Comparison of ENCODE assay signal across 15 cellular contexts in genomic region chr9:37859043-37859442, GRCh38. TPM values are rescaled to one million over a fixed set of nuclear protein-coding genes. Genes with fewer than 3 reads are reported as not detected.
DNase-seq lines count a peak whose midpoint lies in the region; ATAC-seq, FAIRE-seq and TF ChIP-seq lines count a peak whose summit lies in the region.
"Had no signal": no experiment of that assay in that cellular context is flagged by ENCODE, and none has a peak within 500 bp of the region (broad histone marks: within the 10 kb centered on the region; RNA-seq: fewer than 3 reads in every experiment).

No MANE protein-coding gene starts in this region.

- CTCF ChIA-PET in endothelial cell of umbilical vein (lab: Charles Lee) = interaction anchor here (0.7 to 2.2 kb wide), 4 partner anchors 9 to 303 kb away, joined by 3 to 9 read pairs (median 4); no protein-coding TSS in a partner anchor

- H3K36me3 ChIP-seq in OCI-LY3 (replicated peaks; ENCODE audit: low read depth, low read length) (peaks cover 37% of the 10 kb centered on the region), endothelial cell of umbilical vein (ENCODE audit: control insufficient read depth in 2 of 2, extremely low read depth in 1 of 2, insufficient read depth in 2 of 2, low read length in 2 of 2) (peaks cover 10 to 21% of the 10 kb centered on the region in 2 experiments), left lung (peaks cover 0 to 88% of the 10 kb centered on the region in 2 donors)

- intact Hi-C loops in endothelial cell of umbilical vein (cut with micrococcal nuclease) (no loop called here), left lung (cut with DNase I) (no loop called here)

- TF ChIP-seq POLR2A in endothelial cell of umbilical vein (IDR thresholded peaks at IDR 0.05; ENCODE audit: low read depth, low read length) = no peak

- no TSS peak for BruUV-seq in endothelial cell of umbilical vein (replicated peaks; lab: Mats Ljungman, UMichigan)

- H3K9me3 ChIP-seq in OCI-LY3 (ENCODE audit: insufficient read depth, low read length) (no peaks in the 10 kb centered on the region), endothelial cell of umbilical vein (replicated peaks; ENCODE audit: control insufficient read depth, insufficient read depth, low read length) (no peaks in the 10 kb centered on the region), left lung (no peaks in the 10 kb centered on the region)
- H3K9me3 ChIP-seq: suprapubic skin had no signal

- TF ChIP-seq CTCF in OCI-LY3 (IDR thresholded peaks at IDR 0.05; ENCODE audit: low read depth, low read length) (peak; percentile 22), endothelial cell of umbilical vein (IDR thresholded peaks at IDR 0.05; ENCODE audit: extremely low read depth in 1 of 2, insufficient read depth in 1 of 2, low read depth in 1 of 2, low read length in 2 of 2) (no peak), left lung (IDR thresholded peaks at IDR 0.05) (no peak)

- DNase-seq in SKM-1 treated with dmso at 0.1 percent for 144 hours (lab: John Stamatoyannopoulos, UW; ENCODE audit: unreplicated experiment) (peak; percentile 6), SKM-1 (lab: John Stamatoyannopoulos, UW; ENCODE audit: unreplicated experiment) (no peak), endothelial cell of umbilical vein (ENCODE audit: low read depth, low spot score) (peak; percentile 9), urothelium cell line (ENCODE audit: low spot score) (peak; percentile 6), left lung (no peak), COR-L47 (lab: John Stamatoyannopoulos, UW) (no peak)
- DNase-seq in effector CD8-positive, alpha-beta T cell (lab: John Stamatoyannopoulos, UW) = no peak
- DNase-seq: activated CD4-positive, alpha-beta T cell treated with anti-CD3 and anti-CD28 coated beads, Interleukin-2, amount 50 U/mL, for 48 hours; activated naive CD8-positive, alpha-beta T cell treated with anti-CD3 and anti-CD28 coated beads, Interleukin-2, amount 10 ng/mL, durations not matched to agents 7 days and 5 days; NCI-H226; posterior cingulate gyrus had no signal

- H3K9me1 ChIP-seq in endothelial cell of umbilical vein (replicated peaks; ENCODE audit: control insufficient read depth, extremely low read depth, insufficient read depth, low read length) = no peaks in the 10 kb centered on the region

- no peaks in the 10 kb centered on the region for H3K4me1 ChIP-seq in OCI-LY3 (ENCODE audit: low read length)
- no peaks in the 10 kb centered on the region for H3K4me1 ChIP-seq in endothelial cell of umbilical vein (ENCODE audit: control insufficient read depth, extremely low read depth, insufficient read depth, low read length)
- no peaks in the 10 kb centered on the region for H3K4me1 ChIP-seq in left lung
- H3K4me1 ChIP-seq: suprapubic skin had no signal

- no peaks in the 10 kb centered on the region for H3K79me2 ChIP-seq in OCI-LY3 (ENCODE audit: low read length)
- no peaks in the 10 kb centered on the region for H3K79me2 ChIP-seq in endothelial cell of umbilical vein (ENCODE audit: control insufficient read depth, insufficient read depth, low read length)

- FAIRE-seq in endothelial cell of umbilical vein (lab: Jason Lieb, UNC) (no peak), urothelium cell line (lab: Jason Lieb, UNC) (no peak)

- no peak for ATAC-seq in left lung
- ATAC-seq: left lobe of liver had no signal

- H3K9ac ChIP-seq in OCI-LY3 (ENCODE audit: low read length) (no peak overlapping the region), endothelial cell of umbilical vein (replicated peaks; ENCODE audit: extremely low read depth, insufficient read depth, low read length) (no peak overlapping the region)

- H3K4me3 ChIP-seq in OCI-LY3 (ENCODE audit: low read length) (no peak overlapping the region), endothelial cell of umbilical vein (replicated peaks in 1 of 3; ENCODE audit: insufficient read depth in 1 of 3, low read depth in 1 of 3, low read length in 3 of 3) (no peak overlapping the region), left lung (no peak overlapping the region)
- H3K4me3 ChIP-seq: SK-N-MC, suprapubic skin had no signal

- no peaks in the 10 kb centered on the region for H3K27me3 ChIP-seq in OCI-LY3 (ENCODE audit: low read depth, low read length)
- H3K27me3 ChIP-seq in endothelial cell of umbilical vein (ENCODE audit: control insufficient read depth in 2 of 2, insufficient read depth in 2 of 2, low read length in 2 of 2) = no peaks in the 10 kb centered on the region
- no peaks in the 10 kb centered on the region for H3K27me3 ChIP-seq in left lung
- H3K27me3 ChIP-seq: suprapubic skin had no signal

- no peaks in the 10 kb centered on the region for H4K20me1 ChIP-seq in OCI-LY3 (ENCODE audit: insufficient read depth, low read length)
- no peaks in the 10 kb centered on the region for H4K20me1 ChIP-seq in endothelial cell of umbilical vein (replicated peaks; ENCODE audit: control insufficient read depth, extremely low read depth, insufficient read depth, low read length)

- POLR2A ChIA-PET in endothelial cell of umbilical vein (lab: Charles Lee) = no interaction called here

- H2AFZ ChIP-seq in OCI-LY3 (ENCODE audit: low read depth, low read length) (no peak overlapping the region), endothelial cell of umbilical vein (ENCODE audit: low read depth, low read length) (no peak overlapping the region)

- dilution Hi-C loops in endothelial cell of umbilical vein (cut with MboI; ENCODE audit: extremely low pct_ligation_motif_present, low sequenced_read_pairs) = no loop called here

- H3K27ac ChIP-seq in OCI-LY3 (ENCODE audit: low read length) = no peak overlapping the region
- H3K27ac ChIP-seq in endothelial cell of umbilical vein (ENCODE audit: insufficient read depth, low read depth, low read length) = no peak overlapping the region
- H3K27ac ChIP-seq in left lung = no peak overlapping the region
- H3K27ac ChIP-seq: SK-N-MC, suprapubic skin had no signal

- H3K4me2 ChIP-seq in OCI-LY3 (ENCODE audit: low read length) (no peak overlapping the region), endothelial cell of umbilical vein (ENCODE audit: insufficient read depth, low read length) (no peak overlapping the region)

TF ChIP-seq in endothelial cell of umbilical vein, 7 proteins besides CTCF, POLR2A, EP300 and RAD21:
- TF ChIP-seq FOS (IDR thresholded peaks at IDR 0.05; ENCODE audit: borderline replicate concordance, insufficient read depth, low read length) (no peak), POLR2AphosphoS5 (IDR thresholded peaks at IDR 0.05; ENCODE audit: insufficient read depth, low read depth, low read length) (no peak), JUN (IDR thresholded peaks at IDR 0.05; ENCODE audit: borderline replicate concordance, insufficient read depth, insufficient read length, low read depth) (no peak), EZH2 (IDR thresholded peaks at IDR 0.05; ENCODE audit: borderline replicate concordance, low read depth, low read length, severe bottlenecking) (no peak), GATA2 (IDR thresholded peaks at IDR 0.05; ENCODE audit: insufficient read depth, insufficient read length, low read depth, low read length) (no peak), MYC (IDR thresholded peaks at IDR 0.05; ENCODE audit: low read depth, low read length) (no peak), MAX (IDR thresholded peaks at IDR 0.05; ENCODE audit: insufficient read depth, insufficient read length) (no peak)

RNA-seq across cellular contexts. Expression of gene SLC25A51, which starts 44.9 kb away (rescaled TPM):
- 36.2 and 38.3 TPM in 2 replicates for total RNA-seq in endothelial cell of umbilical vein
- 14.8 and 15.4 TPM in 2 replicates for polyA plus RNA-seq in endothelial cell of umbilical vein
- polyA plus RNA-seq in endothelial cell of umbilical vein (2011; cell fraction: cytosol; rRNA removed) = 17.0 and 17.2 TPM in 2 replicates
- polyA plus RNA-seq in endothelial cell of umbilical vein (2011; cell fraction: nucleus; rRNA removed) = 13.2 and 17.7 TPM in 2 replicates
- 14.1 and 21.7 TPM in 2 replicates for polyA plus RNA-seq in endothelial cell of umbilical vein (2012)
- 62.4 and 62.5 TPM in 2 replicates for polyA minus RNA-seq in endothelial cell of umbilical vein
- 19.7 TPM for polyA minus RNA-seq in endothelial cell of umbilical vein (2011; cell fraction: cytosol; rRNA and poly(A)+ RNA removed)
- 23.3 and 28.9 TPM in 2 replicates for polyA minus RNA-seq in endothelial cell of umbilical vein (2011; cell fraction: nucleus; rRNA and poly(A)+ RNA removed)
- total RNA-seq in left lung = 10 to 100 TPM; 30.8 to 39.9 TPM

RNA-seq across cellular contexts. Expression of gene DCAF10, which starts 58.4 kb away (rescaled TPM):
- 20.0 and 21.5 TPM in 2 replicates for total RNA-seq in endothelial cell of umbilical vein
- polyA plus RNA-seq in endothelial cell of umbilical vein = 11.3 and 13.1 TPM in 2 replicates
- polyA plus RNA-seq in endothelial cell of umbilical vein (2011; cell fraction: cytosol; rRNA removed) = 13.1 and 13.4 TPM in 2 replicates
- polyA plus RNA-seq in endothelial cell of umbilical vein (2011; cell fraction: nucleus; rRNA removed) = 18.3 and 21.1 TPM in 2 replicates
- 16.7 and 20.9 TPM in 2 replicates for polyA plus RNA-seq in endothelial cell of umbilical vein (2012)
- 53.2 and 54.3 TPM in 2 replicates for polyA minus RNA-seq in endothelial cell of umbilical vein
- polyA minus RNA-seq in endothelial cell of umbilical vein (2011; cell fraction: cytosol; rRNA and poly(A)+ RNA removed) = 17.3 TPM
- polyA minus RNA-seq in endothelial cell of umbilical vein (2011; cell fraction: nucleus; rRNA and poly(A)+ RNA removed) = 20.3 and 33.5 TPM in 2 replicates
- total RNA-seq in left lung = 10 to 100 TPM; 24.8 to 25.3 TPM

Comparison
In these comparisons a context has a peak if more than half of its experiments do, and no peak if none do; other contexts are left out.
1. DNase-seq: peak in SKM-1 treated with dmso at 0.1 percent for 144 hours (single experiment), endothelial cell of umbilical vein (single experiment) and urothelium cell line (single experiment); none in SKM-1 (single experiment), left lung (0 of 2), COR-L47 (single experiment) and effector CD8-positive, alpha-beta T cell (single experiment).